Comparison of ENCODE assay signal across 1 cellular context in genomic region chr4:39407584-39407885, GRCh38.
TF ChIP-seq lines count a peak whose summit lies in the region.

No MANE protein-coding gene starts in this region.

TF ChIP-seq in A549, 52 proteins besides CTCF, POLR2A, EP300 and RAD21:
- TF ChIP-seq FOSL2 (IDR thresholded peaks at IDR 0.05) = no peak
- no peak for TF ChIP-seq FOSL2 (CRISPR knock-in tag; IDR thresholded peaks at IDR 0.05)
- no peak for TF ChIP-seq NPAS2 (CRISPR knock-in tag; IDR thresholded peaks at IDR 0.05; ENCODE audit: borderline replicate concordance)
- TF ChIP-seq MYC (IDR thresholded peaks at IDR 0.05; ENCODE audit: borderline replicate concordance, low read length) = no peak
